In the genomic region with DNA sequence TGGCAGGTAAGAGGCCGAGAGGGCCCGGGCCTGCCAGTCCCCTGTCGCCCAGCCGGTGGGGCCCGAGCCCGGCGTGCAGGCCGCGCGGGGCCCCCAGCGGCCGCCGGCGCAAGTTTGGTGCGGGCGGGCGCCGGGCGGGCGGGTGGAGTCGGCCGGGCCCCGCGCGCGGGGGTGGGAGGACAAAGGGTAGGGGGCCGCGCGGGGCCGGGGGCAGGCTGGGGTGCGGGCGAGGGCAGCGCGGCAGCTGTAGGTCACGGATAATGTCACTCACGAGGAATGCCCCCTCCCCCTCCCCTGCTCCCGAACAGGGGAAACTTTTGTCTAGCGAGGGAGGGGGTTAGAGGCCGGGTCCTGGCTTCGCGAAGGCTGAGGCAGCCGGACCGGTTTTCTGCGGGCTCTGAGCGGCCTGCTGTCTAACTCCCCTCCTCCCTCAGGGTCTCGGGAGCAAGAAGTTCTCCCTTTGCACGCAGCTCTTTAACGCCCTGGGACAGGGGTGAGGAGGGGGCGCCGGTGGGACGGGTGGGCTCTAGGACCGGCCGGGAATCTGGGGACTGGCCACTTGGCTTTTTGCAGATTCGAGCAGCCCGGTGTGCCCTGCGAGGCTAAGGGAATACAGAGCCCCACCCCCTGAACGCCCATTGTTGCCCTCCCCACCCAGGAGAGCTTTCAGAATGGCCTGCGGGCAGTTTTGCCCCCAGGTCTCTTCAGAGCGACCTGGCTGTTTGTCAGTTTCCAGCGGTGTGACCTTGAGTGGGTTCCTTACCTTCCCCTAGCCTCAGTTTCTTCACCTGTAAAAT, we compare ENCODE assay signal across 8 cellular contexts. TPM values are rescaled to one million over a fixed set of nuclear protein-coding genes. Genes with fewer than 3 reads are reported as not detected.
DNase-seq lines count a peak whose midpoint lies in the region; ATAC-seq, FAIRE-seq and TF ChIP-seq lines count a peak whose summit lies in the region.

No MANE protein-coding gene starts in this region.

- no peaks in the 10 kb centered on the region for H3K9me3 Mint-ChIP-seq in Caco-2 (ENCODE audit: unreplicated experiment)

- intact Hi-C loops in Caco-2 (cut with micrococcal nuclease; ENCODE audit: unreplicated experiment) = loop anchor here (1.0 kb wide), 3 partner anchors 24 to 57 kb away; no protein-coding TSS in a partner anchor
- intact Hi-C loops in adrenal gland (cut with DNase I) = no loop called here
- intact Hi-C loops in left ventricle myocardium inferior (cut with micrococcal nuclease) = no loop called here
- intact Hi-C loops in posterior vena cava (cut with DNase I) = loop anchor here in 1 of 2 donors (5.0 kb wide), 1 partner anchor 36 kb away; no protein-coding TSS in a partner anchor

- ATAC-seq in HG02588 (IDR thresholded peaks at IDR 0.05; ENCODE audit: unreplicated experiment) = peak; percentile 26
- no peak for ATAC-seq in GM21423 (IDR thresholded peaks at IDR 0.05; ENCODE audit: unreplicated experiment)

- peak in 1 of 2 donors; percentile 27 for TF ChIP-seq POLR2A in adrenal gland (IDR thresholded peaks at IDR 0.05)

- peaks cover 2% of the 10 kb centered on the region; the same call in 1 of the 2 replicates for H3K36me3 ChIP-seq in Caco-2 (ENCODE audit: control insufficient read depth, insufficient read depth, low read length)
- no peaks in the 10 kb centered on the region for H3K36me3 ChIP-seq in adrenal gland (replicated peaks in 1 of 2)
- H3K36me3 ChIP-seq in left ventricle myocardium inferior = no peaks in the 10 kb centered on the region

- H3K36me3 Mint-ChIP-seq in Caco-2 (ENCODE audit: insufficient read depth, unreplicated experiment) = peaks cover 34% of the 10 kb centered on the region

- H3K4me3 ChIP-seq in Caco-2 (ENCODE audit: low read depth, low read length) (peak overlapping the region; percentile 99), adrenal gland (peak overlapping the region; percentile 37 to 100 (median 79)), left ventricle myocardium inferior (peak overlapping the region; percentile 93)

- no TSS peak for BruUV-seq in Caco-2 (replicated peaks; lab: Mats Ljungman, UMichigan)

- H3K4me3 Mint-ChIP-seq in Caco-2 (ENCODE audit: unreplicated experiment) = peak overlapping the region; percentile 66

- CTCF ChIA-PET in Caco-2 (lab: Charles Lee) = interaction anchor here (0.8 to 1.4 kb wide), 4 partner anchors 13 to 29 kb away, joined by 3 read pairs; no protein-coding TSS in a partner anchor

- no peak for FAIRE-seq in HTR-8/SVneo (lab: Jason Lieb, UNC)

- 0 to 2% (median 2%) methylated on average over 6 to 60 of the region's 60 CpGs for WGBS in adrenal gland, 4 donors

- TF ChIP-seq CTCF in Caco-2 (IDR thresholded peaks at IDR 0.05; ENCODE audit: insufficient read depth in 1 of 2, low read depth in 1 of 2, low read length in 1 of 2, severe bottlenecking in 1 of 2, unreplicated experiment in 1 of 2) = peak in 1 of 2 experiments; percentile 1
- peak in 1 of 6 experiments; percentile 26 for TF ChIP-seq CTCF in adrenal gland (IDR thresholded peaks at IDR 0.05)
- TF ChIP-seq CTCF in left ventricle myocardium inferior (IDR thresholded peaks at IDR 0.05; ENCODE audit: borderline replicate concordance) = no peak

- POLR2A ChIA-PET in Caco-2 (lab: Charles Lee) = interaction anchor here (0.8 to 1.9 kb wide), 4 partner anchors 12 to 37 kb away, joined by 3 to 10 read pairs (median 6); a partner anchor contains a TSS

- H3K9me3 ChIP-seq in Caco-2 (no peaks in the 10 kb centered on the region), adrenal gland (replicated peaks in 1 of 3) (no peaks in the 10 kb centered on the region), left ventricle myocardium inferior (replicated peaks) (no peaks in the 10 kb centered on the region)

- peak; percentile 96 for DNase-seq in Caco-2
- DNase-seq in SK-MEL-5 (ENCODE audit: low read depth, low spot score) = peak; percentile 66
- peak in 6 of 7 donors; percentile 63 to 76 (median 70) for DNase-seq in adrenal gland
- DNase-seq in left ventricle myocardium inferior = peak; percentile 53
- peak; percentile 82 for DNase-seq in posterior vena cava (ENCODE audit: low spot score)
- no peak for DNase-seq in HTR-8/SVneo (ENCODE audit: insufficient read length, low spot score)

- no peaks in the 10 kb centered on the region for H3K27me3 Mint-ChIP-seq in Caco-2 (ENCODE audit: insufficient read depth, unreplicated experiment)

- H3K4me1 Mint-ChIP-seq in Caco-2 (ENCODE audit: low read depth, unreplicated experiment) = peaks cover 57% of the 10 kb centered on the region

- H3K4me1 ChIP-seq in Caco-2 (peaks cover 58% of the 10 kb centered on the region), adrenal gland (replicated peaks in 1 of 2) (peaks cover 55 to 58% of the 10 kb centered on the region in 2 donors), left ventricle myocardium inferior (peaks cover 64% of the 10 kb centered on the region)

- H3K27ac ChIP-seq in adrenal gland = peak overlapping the region; percentile 42 to 97 (median 90)
- H3K27ac ChIP-seq in left ventricle myocardium inferior (replicated peaks) = peak overlapping the region; percentile 98

- in situ Hi-C loops in SK-MEL-5 (cut with HindIII; ENCODE audit: low pct_unique_long_range_greater_than_20kb, low sequenced_read_pairs) = no loop called here

- no peaks in the 10 kb centered on the region for H3K27me3 ChIP-seq in Caco-2 (replicated peaks; ENCODE audit: control insufficient read depth, insufficient read depth, low read length)
- H3K27me3 ChIP-seq in adrenal gland = no peaks in the 10 kb centered on the region
- no peaks in the 10 kb centered on the region for H3K27me3 ChIP-seq in left ventricle myocardium inferior (ENCODE audit: low read depth)

- H3K27ac Mint-ChIP-seq in Caco-2 (ENCODE audit: unreplicated experiment) = peak overlapping the region; percentile 13

RNA-seq across cellular contexts. Expression of a gene that starts 21.3 kb away (rescaled TPM):
- total RNA-seq in Caco-2 (2022) = 106 and 110 TPM in 2 replicates
- 9.6 and 10.9 TPM in 2 replicates for total RNA-seq in SK-MEL-5 (2014; rRNA removed; shearing (Covaris generic))
- 25.3 and 39.3 TPM in 2 replicates for polyA plus RNA-seq in SK-MEL-5 (2015; cell fraction: cytosol; rRNA removed)
- polyA plus RNA-seq in SK-MEL-5 (2015; cell fraction: nucleus; rRNA removed) = 16.7 and 33.0 TPM in 2 replicates
- 100 to 1,000 TPM in 6 of 8 donors, 10 to 100 TPM in 2; 80.7 to 154 (median 106) TPM for total RNA-seq in adrenal gland
- 10 to 100 TPM in 2 of 3 donors, 1 to 10 TPM in 1; 9.6 to 37.5 (median 21.1) TPM for polyA plus RNA-seq in adrenal gland
- 58.9 TPM for total RNA-seq in left ventricle myocardium inferior
- total RNA-seq in posterior vena cava = 10 to 100 TPM; 57.9 to 68.8 TPM

RNA-seq across cellular contexts. Expression of a gene that starts 37.1 kb away (rescaled TPM):
- total RNA-seq in Caco-2 (2022) (2,300 and 2,382 TPM in 2 replicates), adrenal gland (1,000 to 10,000 TPM; 1,380 to 3,506 (median 1,891) TPM), left ventricle myocardium inferior (1,202 TPM), posterior vena cava (1,000 to 10,000 TPM; 1,337 to 1,411 TPM)
- 2,665 and 2,807 TPM in 2 replicates for total RNA-seq in SK-MEL-5 (2014; rRNA removed; shearing (Covaris generic))
- 2,027 and 2,592 TPM in 2 replicates for polyA plus RNA-seq in SK-MEL-5 (2015; cell fraction: cytosol; rRNA removed)
- polyA plus RNA-seq in SK-MEL-5 (2015; cell fraction: nucleus; rRNA removed) = 301 and 412 TPM in 2 replicates
- polyA plus RNA-seq in adrenal gland = 1,000 to 10,000 TPM; 1,067 to 2,924 (median 1,712) TPM
